ENCODE assay signal across 17 cellular contexts in genomic region chr3:105832618-105833017, GRCh38. TPM values are rescaled to one million over a fixed set of nuclear protein-coding genes. Genes with fewer than 3 reads are reported as not detected.
DNase-seq lines count a peak whose midpoint lies in the region; ATAC-seq and TF ChIP-seq lines count a peak whose summit lies in the region.
"Had no signal": no experiment of that assay in that cellular context is flagged by ENCODE, and none has a peak within 500 bp of the region (broad histone marks: within the 10 kb centered on the region; RNA-seq: fewer than 3 reads in every experiment).

No MANE protein-coding gene starts in this region.

- peak; percentile 28 for DNase-seq in activated naive CD4-positive, alpha-beta T cell treated with anti-CD3 and anti-CD28 coated beads for 36 hours
- no peak for DNase-seq in activated naive CD4-positive, alpha-beta T cell treated with anti-CD3 and anti-CD28 coated beads, Interleukin-2, amount 50 U/mL, for 16 hours
- DNase-seq in OCI-LY7 (ENCODE audit: low spot score) (no peak), testis (no peak), A172 (ENCODE audit: low spot score) (no peak)
- no peak for DNase-seq in activated naive CD8-positive, alpha-beta T cell treated with anti-CD3 and anti-CD28 coated beads, Interleukin-2, amount 10 ng/mL, durations not matched to agents 7 days and 5 days
- DNase-seq in stimulated activated naive CD8-positive, alpha-beta T cell treated with anti-CD3 and anti-CD28 coated beads, Interleukin-15, Interleukin-2, amounts not matched to agents 100 U/mL and 50 U/mL, for 24 hours: no peak
- DNase-seq: activated CD4-positive, alpha-beta T cell treated with anti-CD3 and anti-CD28 coated beads, Interleukin-2, amount 50 U/mL, for 1 hour; activated effector memory CD4-positive, alpha-beta T cell treated with Interleukin-2 at 50 U/mL for 16 hours; EL; mesenchymal stem cell; NCI-H146; NCI-H2171 treated with DMSO at 0.1 percent for 48 hours; NCI-H748 treated with DMSO at 0.1 percent for 48 hours; trophoblast cell had no signal

- H3K36me3 ChIP-seq in OCI-LY7 (ENCODE audit: insufficient read depth, low read length) (peaks cover 3% of the 10 kb centered on the region; the same call in 1 of the 2 replicates), testis (ENCODE audit: low read depth, missing control alignments) (no peaks in the 10 kb centered on the region)

- TF ChIP-seq POLR2A in testis (IDR thresholded peaks at IDR 0.05): no peak

- H3K9me3 ChIP-seq in OCI-LY7 (ENCODE audit: low read length) (no peaks in the 10 kb centered on the region), testis (no peaks in the 10 kb centered on the region)

- peaks cover 66% of the 10 kb centered on the region for H3K79me2 ChIP-seq in OCI-LY7 (ENCODE audit: insufficient read depth, low read depth, low read length)

- H3K4me1 ChIP-seq in OCI-LY7 (ENCODE audit: insufficient read depth, low read length, poor library complexity, severe bottlenecking) (peaks cover 100% of the 10 kb centered on the region), testis (no peaks in the 10 kb centered on the region)

- H3K9me2 ChIP-seq in OCI-LY7 (ENCODE audit: insufficient read depth, low read length): no peaks in the 10 kb centered on the region

- peak; percentile 58 for ATAC-seq in activated naive CD8-positive, alpha-beta T cell treated with anti-CD3 and anti-CD28 coated beads, Interleukin-2, amount 10 ng/mL, durations not matched to agents 7 days and 5 days (ENCODE audit: low read depth)
- peak; percentile 80 for ATAC-seq in stimulated activated naive CD8-positive, alpha-beta T cell treated with anti-CD3 and anti-CD28 coated beads, Interleukin-15, Interleukin-2, amounts not matched to agents 100 U/mL and 50 U/mL, for 24 hours
- ATAC-seq in HG02885 (IDR thresholded peaks at IDR 0.05; ENCODE audit: poor library complexity, unreplicated experiment): no peak

- TF ChIP-seq CTCF in OCI-LY7 (conservative IDR thresholded peaks at IDR 0.05; ENCODE audit: low read length): no peak
- no peak for TF ChIP-seq CTCF in testis (IDR thresholded peaks at IDR 0.05)

- H3K4me1 Mint-ChIP-seq in activated naive CD4-positive, alpha-beta T cell treated with anti-CD3 and anti-CD28 coated beads for 36 hours (ENCODE audit: low read depth): peaks cover 79% of the 10 kb centered on the region
- H3K4me1 Mint-ChIP-seq in activated naive CD8-positive, alpha-beta T cell treated with anti-CD3 and anti-CD28 coated beads, Interleukin-2, amount 10 ng/mL, durations not matched to agents 7 days and 5 days: peaks cover 67% of the 10 kb centered on the region

- H3K4me2 ChIP-seq in OCI-LY7 (ENCODE audit: low read length): peak overlapping the region; percentile 56
- H3K4me2 ChIP-seq: hepatocyte had no signal

- H4K20me1 ChIP-seq in OCI-LY7 (ENCODE audit: insufficient read depth, low read length): no peaks in the 10 kb centered on the region

- H3K27me3 ChIP-seq in testis: no peaks in the 10 kb centered on the region
- H3K27me3 ChIP-seq: hepatocyte had no signal

- no TSS peak for BruUV-seq in OCI-LY7 (replicated peaks; lab: Mats Ljungman, UMichigan)

- H2AFZ ChIP-seq in OCI-LY7 (ENCODE audit: low read length): peak overlapping the region; percentile 74; the same call in 1 of the 2 replicates
- H2AFZ ChIP-seq: hepatocyte had no signal

- peak overlapping the region; percentile 84 for H3K27ac Mint-ChIP-seq in activated naive CD4-positive, alpha-beta T cell treated with anti-CD3 and anti-CD28 coated beads for 36 hours
- H3K27ac Mint-ChIP-seq in activated naive CD8-positive, alpha-beta T cell treated with anti-CD3 and anti-CD28 coated beads, Interleukin-2, amount 10 ng/mL, durations not matched to agents 7 days and 5 days: peak overlapping the region; percentile 85

- peaks cover 40% of the 10 kb centered on the region for H3K36me3 Mint-ChIP-seq in activated naive CD4-positive, alpha-beta T cell treated with anti-CD3 and anti-CD28 coated beads for 36 hours (ENCODE audit: low read depth)
- H3K36me3 Mint-ChIP-seq in activated naive CD8-positive, alpha-beta T cell treated with anti-CD3 and anti-CD28 coated beads, Interleukin-2, amount 10 ng/mL, durations not matched to agents 7 days and 5 days: peaks cover 58% of the 10 kb centered on the region

- H3K4me3 ChIP-seq in OCI-LY7 (ENCODE audit: low read depth, low read length, poor library complexity, severe bottlenecking) (peak overlapping the region; percentile 44), testis (no peak overlapping the region)
- H3K4me3 ChIP-seq: hepatocyte had no signal

- intact Hi-C loops in activated naive CD4-positive, alpha-beta T cell treated with anti-CD3 and anti-CD28 coated beads for 36 hours (cut with micrococcal nuclease): no loop called here
- intact Hi-C loops in OCI-LY7 (cut with micrococcal nuclease; ENCODE audit: unreplicated experiment) (loop anchor here (10.0 kb wide), 1 partner anchor 422 kb away; no protein-coding TSS in a partner anchor), testis (cut with DNase I; ENCODE audit: low total_unique reads) (no loop called here)

- H3K27ac ChIP-seq in OCI-LY7 (ENCODE audit: low read depth, low read length, poor library complexity, severe bottlenecking) (peak overlapping the region; percentile 61), testis (no peak overlapping the region)
- H3K27ac ChIP-seq: hepatocyte had no signal

- WGBS in testis, 2 donors: 67 to 77% methylated on average over 4 of the region's 4 CpGs

- no peaks in the 10 kb centered on the region for H3K9me3 Mint-ChIP-seq in activated naive CD4-positive, alpha-beta T cell treated with anti-CD3 and anti-CD28 coated beads for 36 hours
- H3K9me3 Mint-ChIP-seq in activated naive CD8-positive, alpha-beta T cell treated with anti-CD3 and anti-CD28 coated beads, Interleukin-2, amount 10 ng/mL, durations not matched to agents 7 days and 5 days: no peaks in the 10 kb centered on the region

- POLR2A ChIA-PET in OCI-LY7 (lab: Charles Lee): interaction anchor here (0.6 to 2.2 kb wide), 5 partner anchors 10 to 37 kb away, joined by 3 to 18 read pairs (median 5); no protein-coding TSS in a partner anchor
- POLR2A ChIA-PET in activated naive CD8-positive, alpha-beta T cell treated with anti-CD3 and anti-CD28 coated beads, Interleukin-2, amount 10 ng/mL, durations not matched to agents 7 days and 5 days (lab: Charles Lee): interaction anchor here (1.2 kb wide), 1 partner anchor 35 kb away, joined by 7 read pairs; no protein-coding TSS in a partner anchor

- CTCF ChIA-PET in activated naive CD4-positive, alpha-beta T cell treated with anti-CD3 and anti-CD28 coated beads for 36 hours (lab: Charles Lee): no interaction called here
- CTCF ChIA-PET in OCI-LY7 (lab: Charles Lee; ENCODE audit: unreplicated experiment): no interaction called here

- no peaks in the 10 kb centered on the region for H3K27me3 Mint-ChIP-seq in activated naive CD4-positive, alpha-beta T cell treated with anti-CD3 and anti-CD28 coated beads for 36 hours (ENCODE audit: low read depth)
- no peaks in the 10 kb centered on the region for H3K27me3 Mint-ChIP-seq in activated naive CD8-positive, alpha-beta T cell treated with anti-CD3 and anti-CD28 coated beads, Interleukin-2, amount 10 ng/mL, durations not matched to agents 7 days and 5 days

- peak overlapping the region; percentile 45 for H3K4me3 Mint-ChIP-seq in activated naive CD4-positive, alpha-beta T cell treated with anti-CD3 and anti-CD28 coated beads for 36 hours
- H3K4me3 Mint-ChIP-seq in activated naive CD8-positive, alpha-beta T cell treated with anti-CD3 and anti-CD28 coated beads, Interleukin-2, amount 10 ng/mL, durations not matched to agents 7 days and 5 days: peak overlapping the region; percentile 76

RNA-seq across cellular contexts. Expression of gene CBLB, which starts 36.2 kb away (rescaled TPM):
- total RNA-seq in activated naive CD4-positive, alpha-beta T cell treated with anti-CD3 and anti-CD28 coated beads for 36 hours: 10 to 100 TPM; 72.8 to 78.9 TPM
- total RNA-seq in OCI-LY7 (2014; rRNA removed; shearing (Covaris generic)): 24.5 and 57.7 TPM in 2 replicates
- total RNA-seq in OCI-LY7 (2022): 38.5 and 51.6 TPM in 2 replicates
- 100 to 1,000 TPM; 146 to 157 TPM for total RNA-seq in activated naive CD8-positive, alpha-beta T cell treated with anti-CD3 and anti-CD28 coated beads, Interleukin-2, amount 10 ng/mL, durations not matched to agents 7 days and 5 days
- total RNA-seq in testis: 10 to 100 TPM; 65.9 to 73.6 TPM
- polyA plus RNA-seq in testis (ENCODE audit: insufficient read depth, low read depth, low replicate concordance): 33.0 TPM
- 21.1 and 36.6 TPM in 2 replicates for total RNA-seq in A172 (2014; rRNA removed; shearing (Covaris generic))
